24 cellular contexts compared by ENCODE assay signal in genomic region chr2:18961991-18962421, GRCh38.
"Had no signal": no experiment of that assay in that cellular context is flagged by ENCODE, and none has a peak within 500 bp of the region (broad histone marks: within the 10 kb centered on the region; RNA-seq: fewer than 3 reads in every experiment).

No MANE protein-coding gene starts in this region.

- DNase-seq: activated CD4-positive, alpha-beta T cell treated with anti-CD3 and anti-CD28 coated beads for 36 hours; activated CD4-positive, CD25-positive, alpha-beta regulatory T cell; activated CD8-positive, alpha-beta memory T cell treated with anti-CD3 and anti-CD28 coated beads, Interleukin-2, amount 10 ng/mL, durations not matched to agents 7 days and 5 days; activated CD8-positive, alpha-beta T cell treated with anti-CD3 and anti-CD28 coated beads, Interleukin-2, amount 10 ng/mL, durations not matched to agents 7 days and 5 days; activated naive CD4-positive, alpha-beta T cell; activated T-cell treated with anti-CD3 and anti-CD28 coated beads, Interleukin-2, amount 50 U/mL, for 72 hours; endodermal cell; glutamatergic neuron; immature natural killer cell; sigmoid colon; small intestine; stimulated activated CD4-positive, alpha-beta T cell treated with anti-CD3 and anti-CD28 coated beads, Interleukin-4, amount 100 ng/mL, for 24 hours; upper lobe of right lung had no signal

- H3K27me3 ChIP-seq: ascending aorta, cardiac muscle cell, hepatocyte, sigmoid colon, upper lobe of right lung had no signal

- H3K4me3 ChIP-seq: ascending aorta, cardiac muscle cell, hepatocyte, lung, mucosa of descending colon, sigmoid colon, upper lobe of right lung had no signal

- H3K4me3 Mint-ChIP-seq: activated CD4-positive, alpha-beta T cell treated with anti-CD3 and anti-CD28 coated beads for 36 hours; activated CD8-positive, alpha-beta memory T cell treated with anti-CD3 and anti-CD28 coated beads, Interleukin-2, amount 10 ng/mL, durations not matched to agents 7 days and 5 days; activated CD8-positive, alpha-beta T cell treated with anti-CD3 and anti-CD28 coated beads, Interleukin-2, amount 10 ng/mL, durations not matched to agents 7 days and 5 days; activated T-cell treated with anti-CD3 and anti-CD28 coated beads, Interleukin-2, amount 50 U/mL, for 72 hours; brain; dendritic cell treated with granulocyte-macrophage colony-stimulating factor and Interleukin-4, amounts not matched to agents 40 ng/mL and 50 ng/mL, for 4 days; endodermal cell; immature natural killer cell; nephron; stimulated activated effector memory CD8-positive, alpha-beta T cell treated with anti-CD3 and anti-CD28 coated beads, Interleukin-12 subunit alpha, Interleukin-12 subunit beta, amount 100 ng/mL, for 72 hours; stimulated activated naive CD8-positive, alpha-beta T cell treated with anti-CD3 and anti-CD28 coated beads, Interleukin-15, Interleukin-2, amounts not matched to agents 100 ng/mL and 50 ng/mL, for 24 hours had no signal

- H3K4me1 Mint-ChIP-seq: activated CD4-positive, alpha-beta T cell treated with anti-CD3 and anti-CD28 coated beads for 36 hours; activated CD8-positive, alpha-beta memory T cell treated with anti-CD3 and anti-CD28 coated beads, Interleukin-2, amount 10 ng/mL, durations not matched to agents 7 days and 5 days; brain; endodermal cell; immature natural killer cell; nephron; stimulated activated effector memory CD8-positive, alpha-beta T cell treated with anti-CD3 and anti-CD28 coated beads, Interleukin-12 subunit alpha, Interleukin-12 subunit beta, amount 100 ng/mL, for 72 hours had no signal

- H3K36me3 ChIP-seq: ascending aorta, cardiac muscle cell, sigmoid colon, upper lobe of right lung had no signal

- H3K27ac ChIP-seq: ascending aorta, cardiac muscle cell, hepatocyte, sigmoid colon, upper lobe of right lung had no signal

- H3K9me3 Mint-ChIP-seq: endodermal cell; stimulated activated effector memory CD8-positive, alpha-beta T cell treated with anti-CD3 and anti-CD28 coated beads, Interleukin-12 subunit alpha, Interleukin-12 subunit beta, amount 100 ng/mL, for 72 hours had no signal

- H3K9me3 ChIP-seq: ascending aorta, mucosa of descending colon, sigmoid colon, upper lobe of right lung had no signal

- H3K36me3 Mint-ChIP-seq: activated CD8-positive, alpha-beta memory T cell treated with anti-CD3 and anti-CD28 coated beads, Interleukin-2, amount 10 ng/mL, durations not matched to agents 7 days and 5 days; activated naive CD4-positive, alpha-beta T cell treated with anti-CD3 and anti-CD28 coated beads, Interleukin-2, amount 50 U/mL, for 72 hours; brain; stimulated activated effector memory CD8-positive, alpha-beta T cell treated with anti-CD3 and anti-CD28 coated beads, Interleukin-12 subunit alpha, Interleukin-12 subunit beta, amount 100 ng/mL, for 72 hours had no signal

- H3K4me1 ChIP-seq: ascending aorta, sigmoid colon, upper lobe of right lung had no signal

- H3K27ac Mint-ChIP-seq: activated CD4-positive, alpha-beta T cell treated with anti-CD3 and anti-CD28 coated beads for 36 hours; activated CD8-positive, alpha-beta memory T cell treated with anti-CD3 and anti-CD28 coated beads, Interleukin-2, amount 10 ng/mL, durations not matched to agents 7 days and 5 days; activated CD8-positive, alpha-beta T cell treated with anti-CD3 and anti-CD28 coated beads, Interleukin-2, amount 10 ng/mL, durations not matched to agents 7 days and 5 days; activated naive CD4-positive, alpha-beta T cell treated with anti-CD3 and anti-CD28 coated beads, Interleukin-2, amount 50 U/mL, for 72 hours; activated T-cell treated with anti-CD3 and anti-CD28 coated beads, Interleukin-2, amount 50 U/mL, for 72 hours; brain; dendritic cell treated with granulocyte-macrophage colony-stimulating factor and Interleukin-4, amounts not matched to agents 40 ng/mL and 50 ng/mL, for 4 days; endodermal cell; immature natural killer cell; nephron; stimulated activated effector memory CD8-positive, alpha-beta T cell treated with anti-CD3 and anti-CD28 coated beads, Interleukin-12 subunit alpha, Interleukin-12 subunit beta, amount 100 ng/mL, for 72 hours; stimulated activated naive CD8-positive, alpha-beta T cell treated with anti-CD3 and anti-CD28 coated beads, Interleukin-15, Interleukin-2, amounts not matched to agents 100 ng/mL and 50 ng/mL, for 24 hours had no signal

- H3K27me3 Mint-ChIP-seq: activated CD4-positive, alpha-beta T cell treated with anti-CD3 and anti-CD28 coated beads for 36 hours; activated CD8-positive, alpha-beta memory T cell treated with anti-CD3 and anti-CD28 coated beads, Interleukin-2, amount 10 ng/mL, durations not matched to agents 7 days and 5 days; dendritic cell treated with granulocyte-macrophage colony-stimulating factor and Interleukin-4, amounts not matched to agents 40 ng/mL and 50 ng/mL, for 4 days; stimulated activated naive CD8-positive, alpha-beta T cell treated with anti-CD3 and anti-CD28 coated beads, Interleukin-15, Interleukin-2, amounts not matched to agents 100 ng/mL and 50 ng/mL, for 24 hours had no signal
